Comparison of ENCODE assay signal across 9 cellular contexts in the genomic region with DNA sequence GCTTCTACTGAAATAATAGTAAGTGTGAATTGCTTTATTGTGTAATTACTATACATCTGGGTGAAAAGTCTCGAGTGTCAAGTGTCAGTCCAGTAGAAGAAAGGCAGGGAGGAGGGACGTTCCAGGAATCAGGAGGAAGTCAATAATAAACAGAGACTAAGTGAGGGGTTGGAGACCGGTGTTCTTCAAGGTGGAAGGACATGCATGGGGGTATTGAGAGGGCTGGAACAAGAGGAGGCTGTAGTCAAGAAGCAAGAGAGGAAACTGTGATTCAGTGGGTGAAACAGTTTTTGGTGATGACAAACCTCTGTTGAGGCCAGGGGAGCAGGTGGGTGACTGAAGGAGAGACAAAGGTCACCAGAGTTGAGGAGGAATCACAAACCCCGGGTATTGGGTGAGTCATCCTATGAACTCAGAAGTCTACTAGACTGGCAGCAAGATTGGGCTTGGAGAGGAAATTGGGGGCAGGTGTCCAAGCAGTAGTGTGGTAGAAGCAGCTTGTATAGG. TPM values are rescaled to one million over a fixed set of nuclear protein-coding genes. Genes with fewer than 3 reads are reported as not detected.
DNase-seq lines count a peak whose midpoint lies in the region; ATAC-seq and TF ChIP-seq lines count a peak whose summit lies in the region.
"Had no signal": no experiment of that assay in that cellular context is flagged by ENCODE, and none has a peak within 500 bp of the region (broad histone marks: within the 10 kb centered on the region; RNA-seq: fewer than 3 reads in every experiment).

No MANE protein-coding gene starts in this region.

- H3K4me3 ChIP-seq in epithelial cell of esophagus (ENCODE audit: low read length) (no peak overlapping the region), GM23338 (no peak overlapping the region), right atrium auricular region (no peak overlapping the region)

- peak overlapping the region; percentile 33 for H3K27ac Mint-ChIP-seq in T-helper 2 cell treated with Interferon-gamma antibody and Interleukin-4, amounts not matched to agents 5 μg/mL and 100 μg/mL, for 36 hours
- no peak overlapping the region for H3K27ac Mint-ChIP-seq in GM23338
- H3K27ac Mint-ChIP-seq: naive B cell had no signal

- no peak overlapping the region for H3K4me3 Mint-ChIP-seq in T-helper 2 cell treated with Interferon-gamma antibody and Interleukin-4, amounts not matched to agents 5 μg/mL and 100 μg/mL, for 36 hours
- H3K4me3 Mint-ChIP-seq in GM23338 = no peak overlapping the region
- H3K4me3 Mint-ChIP-seq: naive B cell had no signal

- no peak for TF ChIP-seq CTCF in epithelial cell of esophagus (IDR thresholded peaks at IDR 0.05; ENCODE audit: insufficient read depth, low read depth, low read length, missing control alignments)
- no peak for TF ChIP-seq CTCF in GM23338 (conservative IDR thresholded peaks at IDR 0.05; ENCODE audit: low read depth in 2 of 2)
- TF ChIP-seq CTCF in right atrium auricular region (IDR thresholded peaks at IDR 0.05) = no peak

- no peaks in the 10 kb centered on the region for H3K36me3 Mint-ChIP-seq in T-helper 2 cell treated with Interferon-gamma antibody and Interleukin-4, amounts not matched to agents 5 μg/mL and 100 μg/mL, for 36 hours (ENCODE audit: low read depth)
- no peaks in the 10 kb centered on the region for H3K36me3 Mint-ChIP-seq in GM23338 (ENCODE audit: low read depth)
- H3K36me3 Mint-ChIP-seq: naive B cell had no signal

- DNase-seq in A172 (ENCODE audit: low spot score) (peak; percentile 68), epithelial cell of esophagus (ENCODE audit: low read depth) (peak; percentile 69), GM23338 (ENCODE audit: low spot score) (no peak), pons (ENCODE audit: low spot score) (no peak), right atrium auricular region (ENCODE audit: low spot score) (no peak)
- DNase-seq in T-helper 2 cell treated with Interferon-gamma antibody and Interleukin-4, amounts not matched to agents 5 μg/mL and 100 μg/mL, for 36 hours (ENCODE audit: low spot score) = peak; percentile 82
- DNase-seq: naive B cell had no signal

- H3K4me1 ChIP-seq in GM23338 (ENCODE audit: insufficient read depth) (no peaks in the 10 kb centered on the region), right atrium auricular region (no peaks in the 10 kb centered on the region)

- H3K4me1 Mint-ChIP-seq in T-helper 2 cell treated with Interferon-gamma antibody and Interleukin-4, amounts not matched to agents 5 μg/mL and 100 μg/mL, for 36 hours (ENCODE audit: low read depth) = peaks cover 6% of the 10 kb centered on the region
- H3K4me1 Mint-ChIP-seq in GM23338 = peaks cover 2% of the 10 kb centered on the region; the same call in 2 of the 3 replicates
- H3K4me1 Mint-ChIP-seq: naive B cell had no signal

- no peaks in the 10 kb centered on the region for H3K27me3 Mint-ChIP-seq in T-helper 2 cell treated with Interferon-gamma antibody and Interleukin-4, amounts not matched to agents 5 μg/mL and 100 μg/mL, for 36 hours (ENCODE audit: low read depth)
- H3K27me3 Mint-ChIP-seq in GM23338 (ENCODE audit: insufficient read depth, low read depth, poor library complexity) = peaks cover 5% of the 10 kb centered on the region

- H3K4me2 ChIP-seq in GM23338 = no peak overlapping the region

- H3K27ac ChIP-seq in GM23338 (ENCODE audit: low read depth) (no peak overlapping the region), right atrium auricular region (no peak overlapping the region)

- H3K9me3 ChIP-seq in right atrium auricular region = no peaks in the 10 kb centered on the region

- H2AFZ ChIP-seq in GM23338 = no peak overlapping the region

- H4K20me1 ChIP-seq in GM23338 (replicated peaks; ENCODE audit: insufficient read depth) = no peaks in the 10 kb centered on the region

- H3K9me3 Mint-ChIP-seq in T-helper 2 cell treated with Interferon-gamma antibody and Interleukin-4, amounts not matched to agents 5 μg/mL and 100 μg/mL, for 36 hours = no peaks in the 10 kb centered on the region
- H3K9me3 Mint-ChIP-seq in GM23338 = no peaks in the 10 kb centered on the region

- no peaks in the 10 kb centered on the region for H3K36me3 ChIP-seq in GM23338 (ENCODE audit: insufficient read depth)
- H3K36me3 ChIP-seq in right atrium auricular region = no peaks in the 10 kb centered on the region

- no peaks in the 10 kb centered on the region for H3K9me2 ChIP-seq in GM23338 (ENCODE audit: insufficient read depth)

- no peaks in the 10 kb centered on the region for H3F3A ChIP-seq in GM23338 (replicated peaks; ENCODE audit: low read depth)

- ATAC-seq in GM21529 (IDR thresholded peaks at IDR 0.05; ENCODE audit: unreplicated experiment) (peak; percentile 56), GM23338 (no peak), HG02870 (IDR thresholded peaks at IDR 0.05; ENCODE audit: unreplicated experiment) (no peak)

- H3K27me3 ChIP-seq in GM23338 (ENCODE audit: insufficient read depth) (no peaks in the 10 kb centered on the region), right atrium auricular region (no peaks in the 10 kb centered on the region)

- no peaks in the 10 kb centered on the region for H3K79me2 ChIP-seq in GM23338 (replicated peaks; ENCODE audit: insufficient read depth)

TF ChIP-seq in GM23338, 12 proteins besides CTCF, POLR2A, EP300 and RAD21:
- TF ChIP-seq STAT1 (IDR thresholded peaks at IDR 0.05; ENCODE audit: unreplicated experiment) (no peak), CREB1 (CRISPR knock-in tag; IDR thresholded peaks at IDR 0.05; ENCODE audit: low read depth) (no peak), EZH2 (IDR thresholded peaks at IDR 0.05; ENCODE audit: low read depth, unreplicated experiment) (no peak), ZNF114 (CRISPR knock-in tag; IDR thresholded peaks at IDR 0.05) (no peak), POLR2AphosphoS5 (IDR thresholded peaks at IDR 0.05; ENCODE audit: low read depth) (no peak), ZNF331 (CRISPR knock-in tag; IDR thresholded peaks at IDR 0.05; ENCODE audit: low read depth) (no peak), NANOG (IDR thresholded peaks at IDR 0.05; ENCODE audit: borderline replicate concordance) (no peak), EZH2phosphoT487 (IDR thresholded peaks at IDR 0.05; ENCODE audit: unreplicated experiment) (no peak)
- TF ChIP-seq, protein P1, sequence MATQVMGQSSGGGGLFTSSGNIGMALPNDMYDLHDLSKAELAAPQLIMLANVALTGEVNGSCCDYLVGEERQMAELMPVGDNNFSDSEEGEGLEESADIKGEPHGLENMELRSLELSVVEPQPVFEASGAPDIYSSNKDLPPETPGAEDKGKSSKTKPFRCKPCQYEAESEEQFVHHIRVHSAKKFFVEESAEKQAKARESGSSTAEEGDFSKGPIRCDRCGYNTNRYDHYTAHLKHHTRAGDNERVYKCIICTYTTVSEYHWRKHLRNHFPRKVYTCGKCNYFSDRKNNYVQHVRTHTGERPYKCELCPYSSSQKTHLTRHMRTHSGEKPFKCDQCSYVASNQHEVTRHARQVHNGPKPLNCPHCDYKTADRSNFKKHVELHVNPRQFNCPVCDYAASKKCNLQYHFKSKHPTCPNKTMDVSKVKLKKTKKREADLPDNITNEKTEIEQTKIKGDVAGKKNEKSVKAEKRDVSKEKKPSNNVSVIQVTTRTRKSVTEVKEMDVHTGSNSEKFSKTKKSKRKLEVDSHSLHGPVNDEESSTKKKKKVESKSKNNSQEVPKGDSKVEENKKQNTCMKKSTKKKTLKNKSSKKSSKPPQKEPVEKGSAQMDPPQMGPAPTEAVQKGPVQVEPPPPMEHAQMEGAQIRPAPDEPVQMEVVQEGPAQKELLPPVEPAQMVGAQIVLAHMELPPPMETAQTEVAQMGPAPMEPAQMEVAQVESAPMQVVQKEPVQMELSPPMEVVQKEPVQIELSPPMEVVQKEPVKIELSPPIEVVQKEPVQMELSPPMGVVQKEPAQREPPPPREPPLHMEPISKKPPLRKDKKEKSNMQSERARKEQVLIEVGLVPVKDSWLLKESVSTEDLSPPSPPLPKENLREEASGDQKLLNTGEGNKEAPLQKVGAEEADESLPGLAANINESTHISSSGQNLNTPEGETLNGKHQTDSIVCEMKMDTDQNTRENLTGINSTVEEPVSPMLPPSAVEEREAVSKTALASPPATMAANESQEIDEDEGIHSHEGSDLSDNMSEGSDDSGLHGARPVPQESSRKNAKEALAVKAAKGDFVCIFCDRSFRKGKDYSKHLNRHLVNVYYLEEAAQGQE (IDR thresholded peaks at IDR 0.05; ENCODE audit: unreplicated experiment) = no peak
TF ChIP-seq in GM23338: peak in this region for 0.

RNA-seq across cellular contexts. Expression of a gene that starts 11.6 kb away (rescaled TPM):
- 4.7 and 5.9 TPM in 2 replicates for total RNA-seq in A172 (2014; rRNA removed; shearing (Covaris generic))
- total RNA-seq in GM23338 (2014; rRNA removed; shearing (Covaris generic)) = 31.0 and 43.3 TPM in 2 replicates
- polyA plus RNA-seq in GM23338 (2016; fragmentation: Nextera tagmentation; extraction: Ambion mirVana) = 12.8 and 12.9 TPM in 2 replicates
- 1 to 10 TPM; 4.0 to 7.5 TPM for total RNA-seq in right atrium auricular region

RNA-seq across cellular contexts. Expression of a gene that starts 27.2 kb away (rescaled TPM):
- total RNA-seq in A172 (2014; rRNA removed; shearing (Covaris generic)) = 1.1 and 1.5 TPM in 2 replicates
- 15.8 and 18.8 TPM in 2 replicates for total RNA-seq in GM23338 (2014; rRNA removed; shearing (Covaris generic))
- polyA plus RNA-seq in GM23338 (2016; fragmentation: Nextera tagmentation; extraction: Ambion mirVana) = 14.6 and 14.8 TPM in 2 replicates
- 1 to 10 TPM; 4.3 to 9.4 TPM for total RNA-seq in right atrium auricular region

RNA-seq across cellular contexts. Expression of a gene that starts 39.6 kb away (rescaled TPM):
- total RNA-seq in A172 (2014; rRNA removed; shearing (Covaris generic)) = 16.1 and 19.1 TPM in 2 replicates
- total RNA-seq in GM23338 (2014; rRNA removed; shearing (Covaris generic)) = 40.2 and 42.8 TPM in 2 replicates
- 17.8 and 22.1 TPM in 2 replicates for polyA plus RNA-seq in GM23338 (2016; fragmentation: Nextera tagmentation; extraction: Ambion mirVana)
- total RNA-seq in right atrium auricular region = 10 to 100 TPM; 10.6 to 11.5 TPM

RNA-seq across cellular contexts. Expression of a gene that starts 45.9 kb away (rescaled TPM):
- total RNA-seq in A172 (2014; rRNA removed; shearing (Covaris generic)) = 124 and 129 TPM in 2 replicates
- total RNA-seq in GM23338 (2014; rRNA removed; shearing (Covaris generic)) = 190 and 292 TPM in 2 replicates
- 765 and 885 TPM in 2 replicates for polyA plus RNA-seq in GM23338 (2016; fragmentation: Nextera tagmentation; extraction: Ambion mirVana)
- total RNA-seq in right atrium auricular region = 100 to 1,000 TPM; 399 to 869 TPM

Comparison
In these comparisons a context has a peak if more than half of its experiments do, and no peak if none do; other contexts are left out.
1. DNase-seq: peak in A172 (single experiment), T-helper 2 cell treated with Interferon-gamma antibody and Interleukin-4, amounts not matched to agents 5 μg/mL and 100 μg/mL, for 36 hours (single experiment) and epithelial cell of esophagus (single experiment); none in GM23338 (single experiment), pons (single experiment) and right atrium auricular region (single experiment).